25 cellular contexts compared by ENCODE assay signal in genomic region chr4:114287079-114287696, GRCh38.
DNase-seq lines count a peak whose midpoint lies in the region; FAIRE-seq and TF ChIP-seq lines count a peak whose summit lies in the region.
"Had no signal": no experiment of that assay in that cellular context is flagged by ENCODE, and none has a peak within 500 bp of the region (broad histone marks: within the 10 kb centered on the region; RNA-seq: fewer than 3 reads in every experiment).

No MANE protein-coding gene starts in this region.

- dilution Hi-C loops in keratinocyte (cut with MboI; ENCODE audit: extremely low pct_ligation_motif_present, low sequenced_read_pairs) = no loop called here

- no peak overlapping the region for H2BK120ac ChIP-seq in trophoblast cell (ENCODE audit: insufficient read depth, low read length, poor library complexity)

- no peaks in the 10 kb centered on the region for H3K27me3 ChIP-seq in keratinocyte (ENCODE audit: control insufficient read depth, extremely low read depth, insufficient read depth, low read length)
- no peaks in the 10 kb centered on the region for H3K27me3 ChIP-seq in trophoblast cell (ENCODE audit: insufficient read depth, low read length)
- H3K27me3 ChIP-seq: heart left ventricle, neural progenitor cell, upper lobe of right lung had no signal

- H3K27ac ChIP-seq in keratinocyte (ENCODE audit: control insufficient read depth, insufficient read depth, low read length) = no peak overlapping the region
- H3K27ac ChIP-seq in trophoblast cell (ENCODE audit: low read depth, low read length) = no peak overlapping the region
- no peak overlapping the region for H3K27ac ChIP-seq in caudate nucleus (ENCODE audit: low read depth, low read length)
- H3K27ac ChIP-seq: epithelial cell of prostate, heart left ventricle, neural progenitor cell, upper lobe of right lung had no signal

- no peak overlapping the region for H3K4me3 ChIP-seq in keratinocyte (ENCODE audit: control insufficient read depth in 2 of 3, extremely low read depth in 1 of 3, insufficient read depth in 2 of 3, low read depth in 1 of 3, low read length in 3 of 3)
- H3K4me3 ChIP-seq in trophoblast cell (ENCODE audit: low read depth, low read length) = peak overlapping the region; percentile 40
- H3K4me3 ChIP-seq: HAP-1, heart left ventricle, neural progenitor cell, upper lobe of right lung had no signal

- no peaks in the 10 kb centered on the region for H4K20me1 ChIP-seq in keratinocyte (ENCODE audit: control insufficient read depth, extremely low read depth, insufficient read depth, low read length)

- H3K9me3 ChIP-seq in keratinocyte (ENCODE audit: control insufficient read depth, low read depth, low read length) (peaks cover 2% of the 10 kb centered on the region), trophoblast cell (ENCODE audit: insufficient read depth, low read depth, low read length) (peaks cover 5% of the 10 kb centered on the region)
- H3K9me3 ChIP-seq: Caco-2, HAP-1, upper lobe of right lung had no signal

- no peak overlapping the region for H3K4ac ChIP-seq in trophoblast cell (ENCODE audit: low read depth, low read length)

- no peak overlapping the region for H3K14ac ChIP-seq in trophoblast cell (ENCODE audit: low read length)

- no peaks in the 10 kb centered on the region for H3K79me2 ChIP-seq in keratinocyte (ENCODE audit: control insufficient read depth, insufficient read depth, low read length)
- H3K79me2 ChIP-seq in trophoblast cell (ENCODE audit: control insufficient read depth, insufficient read depth, low read length, poor library complexity) = no peaks in the 10 kb centered on the region

- no peak overlapping the region for H4K12ac ChIP-seq in trophoblast cell (ENCODE audit: low read depth, low read length)

- no peak for TF ChIP-seq CTCF in keratinocyte (optimal IDR thresholded peaks at IDR 0.05 in 1 of 3, IDR thresholded peaks at IDR 0.05 in 1 of 3, conservative IDR thresholded peaks at IDR 0.05 in 1 of 3; ENCODE audit: extremely low read depth in 1 of 3, insufficient read depth in 2 of 3, low read length in 3 of 3)

- DNase-seq in DMS53 (lab: John Stamatoyannopoulos, UW) (peak; percentile 87), SHP77 treated with DMSO at 0.1 percent for 48 hours (lab: John Stamatoyannopoulos, UW) (peak; percentile 11), keratinocyte (ENCODE audit: low read depth, low spot score) (no peak), trophoblast cell (no peak), caudate nucleus (lab: John Stamatoyannopoulos, UW) (no peak), DMS114 treated with DMSO at 0.1 percent for 48 hours (lab: John Stamatoyannopoulos, UW; ENCODE audit: unreplicated experiment) (no peak), NCI-H2196 (lab: John Stamatoyannopoulos, UW; ENCODE audit: unreplicated experiment) (no peak)
- no peak for DNase-seq in activated naive CD4-positive, alpha-beta T cell (lab: John Stamatoyannopoulos, UW)
- DNase-seq: ACHN; activated CD8-positive, alpha-beta T cell treated with anti-CD3 and anti-CD28 coated beads, Interleukin-2, amount 10 ng/mL, durations not matched to agents 7 days and 5 days; activated effector memory CD4-positive, alpha-beta T cell treated with Interleukin-2 at 50 U/mL for 16 hours; activated naive CD8-positive, alpha-beta T cell treated with anti-CD3 and anti-CD28 coated beads, Interleukin-2, amount 10 ng/mL, durations not matched to agents 7 days and 5 days; activated T-cell treated with anti-CD3 and anti-CD28 coated beads for 4 hours; heart left ventricle; Kasumi-1; NCI-H1092 treated with DMSO at 0.1 percent for 48 hours; NCI-H1930; NCI-H2227 treated with DMSO at 0.1 percent for 48 hours; NCI-H82; Right ventricle myocardium superior; upper lobe of right lung had no signal

- H3K79me1 ChIP-seq in trophoblast cell (ENCODE audit: low read length) = no peaks in the 10 kb centered on the region

- no peak overlapping the region for H3K18ac ChIP-seq in trophoblast cell (ENCODE audit: low read length)

- H3K9me1 ChIP-seq in keratinocyte (ENCODE audit: control insufficient read depth, extremely low read depth, insufficient read depth, low read length) = no peaks in the 10 kb centered on the region

- H3K4me1 ChIP-seq in keratinocyte (ENCODE audit: control insufficient read depth, extremely low read depth, insufficient read depth, low read length) (no peaks in the 10 kb centered on the region), trophoblast cell (ENCODE audit: control insufficient read depth in 1 of 2, insufficient read depth in 2 of 2, low read length in 2 of 2) (no peaks in the 10 kb centered on the region)
- H3K4me1 ChIP-seq: Caco-2, HAP-1, heart left ventricle, neural progenitor cell, upper lobe of right lung had no signal

- H3K9ac ChIP-seq in keratinocyte (ENCODE audit: control insufficient read depth, extremely low read depth, insufficient read depth, low read length) (no peak overlapping the region), trophoblast cell (ENCODE audit: low read length) (no peak overlapping the region)
- H3K9ac ChIP-seq: neural progenitor cell had no signal

- H2BK12ac ChIP-seq in trophoblast cell (ENCODE audit: low read length) = no peak overlapping the region

- no peak overlapping the region for H4K91ac ChIP-seq in trophoblast cell (ENCODE audit: low read depth, low read length)

- H3K36me3 ChIP-seq in keratinocyte (ENCODE audit: control insufficient read depth in 2 of 2, extremely low read depth in 1 of 2, insufficient read depth in 2 of 2, low read length in 2 of 2) (no peaks in the 10 kb centered on the region), trophoblast cell (ENCODE audit: control insufficient read depth in 1 of 2, insufficient read depth in 2 of 2, low read length in 2 of 2) (no peaks in the 10 kb centered on the region)
- H3K36me3 ChIP-seq: HAP-1, heart left ventricle, neural progenitor cell, upper lobe of right lung had no signal

- H3K23ac ChIP-seq in trophoblast cell (ENCODE audit: low read length) = no peak overlapping the region

- WGBS in trophoblast cell (ENCODE audit: extremely low coverage, insufficient coverage, insufficient read length) = no CpG with 5 or more reads among the region's 10 CpGs

- H4K8ac ChIP-seq in trophoblast cell (ENCODE audit: low read depth, low read length) = no peak overlapping the region

- peak; percentile 39 for FAIRE-seq in keratinocyte (lab: Jason Lieb, UNC)

- H3K4me2 ChIP-seq in keratinocyte (ENCODE audit: control insufficient read depth, extremely low read depth, insufficient read depth, low read depth, low read length) (no peak overlapping the region), trophoblast cell (ENCODE audit: low read length) (no peak overlapping the region)
- H3K4me2 ChIP-seq: neural progenitor cell had no signal

- no peak overlapping the region for H2AK5ac ChIP-seq in trophoblast cell (ENCODE audit: low read length)

- peak overlapping the region; percentile 19 for H2AFZ ChIP-seq in keratinocyte (ENCODE audit: control insufficient read depth, low read length)
- no peak overlapping the region for H2AFZ ChIP-seq in trophoblast cell (ENCODE audit: insufficient read depth, low read length, poor library complexity)
- H2AFZ ChIP-seq: neural progenitor cell had no signal

- no peak overlapping the region for H2BK5ac ChIP-seq in trophoblast cell (ENCODE audit: low read depth, low read length, poor library complexity)

Comparison
In these comparisons a context has a peak if more than half of its experiments do, and no peak if none do; other contexts are left out.
1. DNase-seq: peak in DMS53 (single experiment) and SHP77 treated with DMSO at 0.1 percent for 48 hours (single experiment); none in keratinocyte (single experiment), trophoblast cell (0 of 2), caudate nucleus (0 of 61), activated naive CD4-positive, alpha-beta T cell (0 of 4), DMS114 treated with DMSO at 0.1 percent for 48 hours (single experiment) and NCI-H2196 (single experiment).